Comparison of ENCODE assay signal across 2 cellular contexts in genomic region chr12:11697670-11698387, GRCh38.
TF ChIP-seq lines count a peak whose summit lies in the region.

No MANE protein-coding gene starts in this region.

TF ChIP-seq in liver, 16 proteins besides CTCF, POLR2A, EP300 and RAD21:
- no peak for TF ChIP-seq REST (IDR thresholded peaks at IDR 0.05)
- no peak for TF ChIP-seq FOXA2 (IDR thresholded peaks at IDR 0.05)
- peak in 1 of 2 donors; percentile 21 for TF ChIP-seq RXRA (IDR thresholded peaks at IDR 0.05)
- TF ChIP-seq, protein P1, sequence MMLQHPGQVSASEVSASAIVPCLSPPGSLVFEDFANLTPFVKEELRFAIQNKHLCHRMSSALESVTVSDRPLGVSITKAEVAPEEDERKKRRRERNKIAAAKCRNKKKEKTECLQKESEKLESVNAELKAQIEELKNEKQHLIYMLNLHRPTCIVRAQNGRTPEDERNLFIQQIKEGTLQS (IDR thresholded peaks at IDR 0.05): no peak
- no peak for TF ChIP-seq TAF1 (conservative IDR thresholded peaks at IDR 0.05)
- no peak for TF ChIP-seq SP1 (IDR thresholded peaks at IDR 0.05)
- no peak for TF ChIP-seq HNF4G (IDR thresholded peaks at IDR 0.05)
- TF ChIP-seq MAX (IDR thresholded peaks at IDR 0.05): peak; percentile 17
- TF ChIP-seq, protein P2, sequence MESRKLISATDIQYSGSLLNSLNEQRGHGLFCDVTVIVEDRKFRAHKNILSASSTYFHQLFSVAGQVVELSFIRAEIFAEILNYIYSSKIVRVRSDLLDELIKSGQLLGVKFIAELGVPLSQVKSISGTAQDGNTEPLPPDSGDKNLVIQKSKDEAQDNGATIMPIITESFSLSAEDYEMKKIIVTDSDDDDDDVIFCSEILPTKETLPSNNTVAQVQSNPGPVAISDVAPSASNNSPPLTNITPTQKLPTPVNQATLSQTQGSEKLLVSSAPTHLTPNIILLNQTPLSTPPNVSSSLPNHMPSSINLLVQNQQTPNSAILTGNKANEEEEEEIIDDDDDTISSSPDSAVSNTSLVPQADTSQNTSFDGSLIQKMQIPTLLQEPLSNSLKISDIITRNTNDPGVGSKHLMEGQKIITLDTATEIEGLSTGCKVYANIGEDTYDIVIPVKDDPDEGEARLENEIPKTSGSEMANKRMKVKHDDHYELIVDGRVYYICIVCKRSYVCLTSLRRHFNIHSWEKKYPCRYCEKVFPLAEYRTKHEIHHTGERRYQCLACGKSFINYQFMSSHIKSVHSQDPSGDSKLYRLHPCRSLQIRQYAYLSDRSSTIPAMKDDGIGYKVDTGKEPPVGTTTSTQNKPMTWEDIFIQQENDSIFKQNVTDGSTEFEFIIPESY (IDR thresholded peaks at IDR 0.05): no peak
- no peak for TF ChIP-seq EGR1 (IDR thresholded peaks at IDR 0.05; ENCODE audit: low read depth in 2 of 2)
- no peak for TF ChIP-seq FOXA1 (IDR thresholded peaks at IDR 0.05)
- TF ChIP-seq YY1 (IDR thresholded peaks at IDR 0.05): no peak

TF ChIP-seq in HepG2, 621 proteins besides CTCF, POLR2A, EP300 and RAD21:
- TF ChIP-seq ZNF350 (CRISPR knock-in tag; IDR thresholded peaks at IDR 0.05; ENCODE audit: borderline replicate concordance, low read depth) (no peak), NFE2L1 (CRISPR knock-in tag; IDR thresholded peaks at IDR 0.05; ENCODE audit: borderline replicate concordance) (no peak), ATF7-NPFF (CRISPR knock-in tag; IDR thresholded peaks at IDR 0.05; ENCODE audit: low read depth) (no peak), ISL2 (CRISPR knock-in tag; IDR thresholded peaks at IDR 0.05) (no peak), ZGPAT (CRISPR knock-in tag; IDR thresholded peaks at IDR 0.05) (no peak), ZNF367 (CRISPR knock-in tag; IDR thresholded peaks at IDR 0.05; ENCODE audit: borderline replicate concordance) (no peak), IKZF4 (CRISPR knock-in tag; IDR thresholded peaks at IDR 0.05; ENCODE audit: borderline replicate concordance, low read depth, not compliant biosample characterization) (no peak), ZNF619 (CRISPR knock-in tag; IDR thresholded peaks at IDR 0.05) (no peak), ZBTB34 (CRISPR knock-in tag; IDR thresholded peaks at IDR 0.05) (no peak), GTF3A (CRISPR knock-in tag; conservative IDR thresholded peaks at IDR 0.05) (no peak), DR1 (CRISPR knock-in tag; IDR thresholded peaks at IDR 0.05) (no peak), ZSCAN12 (CRISPR knock-in tag; IDR thresholded peaks at IDR 0.05) (no peak), GABPB1 (CRISPR knock-in tag; IDR thresholded peaks at IDR 0.05) (no peak), FIP1L1 (IDR thresholded peaks at IDR 0.05; ENCODE audit: borderline replicate concordance, insufficient read depth, low read depth, low read length) (no peak), MATR3 (CRISPR knock-in tag; IDR thresholded peaks at IDR 0.05) (no peak), TSC22D2 (CRISPR knock-in tag; IDR thresholded peaks at IDR 0.05; ENCODE audit: borderline replicate concordance) (no peak)
